In the genomic region with DNA sequence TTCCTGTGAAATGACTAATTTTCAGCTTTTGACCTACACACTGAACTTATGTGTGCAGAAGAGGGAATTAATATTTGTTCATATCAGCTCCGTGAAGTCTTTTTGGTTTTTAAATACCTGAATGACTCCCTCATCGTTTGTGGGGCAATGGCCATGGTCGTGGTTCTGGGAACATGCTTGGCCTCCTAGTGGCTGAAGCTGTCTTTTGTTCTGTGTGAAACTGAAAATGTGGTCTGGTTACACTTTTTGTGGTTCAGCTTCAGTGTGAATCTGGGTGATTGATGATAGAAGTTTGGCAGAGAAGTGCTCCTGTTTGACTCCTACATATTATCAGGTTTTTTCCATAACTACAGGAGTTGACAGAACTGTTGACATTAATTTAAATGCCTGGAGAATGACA, we compare ENCODE assay signal across 9 cellular contexts.
DNase-seq lines count a peak whose midpoint lies in the region; ATAC-seq, FAIRE-seq and TF ChIP-seq lines count a peak whose summit lies in the region.
"Had no signal": no experiment of that assay in that cellular context is flagged by ENCODE, and none has a peak within 500 bp of the region (broad histone marks: within the 10 kb centered on the region; RNA-seq: fewer than 3 reads in every experiment).

No MANE protein-coding gene starts in this region.

- ATAC-seq in GM19023 (IDR thresholded peaks at IDR 0.05; ENCODE audit: unreplicated experiment) (peak; percentile 70), HG02884 (IDR thresholded peaks at IDR 0.05; ENCODE audit: unreplicated experiment) (peak; percentile 85), left cardiac atrium (no peak)

- WGBS in esophagus muscularis mucosa = 62% methylated on average over 3 of the region's 3 CpGs

- CTCF ChIA-PET in activated CD4-positive, alpha-beta memory T cell treated with anti-CD3 and anti-CD28 coated beads for 36 hours (lab: Charles Lee) = no interaction called here

- H3K27me3 ChIP-seq in esophagus muscularis mucosa = no peaks in the 10 kb centered on the region

- no peak overlapping the region for H3K27ac Mint-ChIP-seq in activated CD4-positive, alpha-beta memory T cell treated with anti-CD3 and anti-CD28 coated beads for 36 hours
- H3K27ac Mint-ChIP-seq: memory B cell had no signal

- peak; percentile 91 for FAIRE-seq in RCC 7860 (lab: Jason Lieb, UNC)

- H3K9me3 Mint-ChIP-seq in activated CD4-positive, alpha-beta memory T cell treated with anti-CD3 and anti-CD28 coated beads for 36 hours = no peaks in the 10 kb centered on the region
- H3K9me3 Mint-ChIP-seq: memory B cell had no signal

- no peak for TF ChIP-seq CTCF in esophagus muscularis mucosa (IDR thresholded peaks at IDR 0.05)

- intact Hi-C loops in esophagus muscularis mucosa (cut with DNase I) = no loop called here
- intact Hi-C loops in left cardiac atrium (cut with DNase I) = no loop called here
- intact Hi-C loops in activated CD4-positive, alpha-beta memory T cell treated with anti-CD3 and anti-CD28 coated beads for 36 hours (cut with micrococcal nuclease) = no loop called here

- H3K4me3 Mint-ChIP-seq in activated CD4-positive, alpha-beta memory T cell treated with anti-CD3 and anti-CD28 coated beads for 36 hours = no peak overlapping the region
- H3K4me3 Mint-ChIP-seq: memory B cell had no signal

- H3K36me3 ChIP-seq in esophagus muscularis mucosa = no peaks in the 10 kb centered on the region

- H3K36me3 Mint-ChIP-seq in activated CD4-positive, alpha-beta memory T cell treated with anti-CD3 and anti-CD28 coated beads for 36 hours = no peaks in the 10 kb centered on the region
- H3K36me3 Mint-ChIP-seq: memory B cell had no signal

- H3K4me3 ChIP-seq in esophagus muscularis mucosa = no peak overlapping the region

- H3K27ac ChIP-seq in esophagus muscularis mucosa (replicated peaks in 1 of 4) = no peak overlapping the region

- no peak for TF ChIP-seq EP300 in esophagus muscularis mucosa (IDR thresholded peaks at IDR 0.05)

- DNase-seq in RCC 7860 (ENCODE audit: low spot score) = peak; percentile 84
- DNase-seq in non-pigmented ciliary epithelial cell (ENCODE audit: low read depth) = peak; percentile 77
- no peak for DNase-seq in esophagus muscularis mucosa (ENCODE audit: extremely low spot score)
- DNase-seq in activated CD4-positive, alpha-beta T cell treated with anti-CD3 and anti-CD28 coated beads for 48 hours = no peak
- DNase-seq in left cardiac atrium = no peak
- no peak for DNase-seq in activated CD4-positive, alpha-beta memory T cell treated with anti-CD3 and anti-CD28 coated beads for 36 hours

- no peaks in the 10 kb centered on the region for H3K4me1 Mint-ChIP-seq in activated CD4-positive, alpha-beta memory T cell treated with anti-CD3 and anti-CD28 coated beads for 36 hours (ENCODE audit: low read depth)
- H3K4me1 Mint-ChIP-seq: memory B cell had no signal

- H3K9me3 ChIP-seq in esophagus muscularis mucosa = no peaks in the 10 kb centered on the region

- H3K4me1 ChIP-seq in esophagus muscularis mucosa = no peaks in the 10 kb centered on the region

- TF ChIP-seq POLR2A in esophagus muscularis mucosa (IDR thresholded peaks at IDR 0.05; ENCODE audit: low read depth) = no peak

- POLR2A ChIA-PET in activated CD4-positive, alpha-beta memory T cell treated with anti-CD3 and anti-CD28 coated beads for 36 hours (lab: Charles Lee) = no interaction called here

- no peaks in the 10 kb centered on the region for H3K27me3 Mint-ChIP-seq in activated CD4-positive, alpha-beta memory T cell treated with anti-CD3 and anti-CD28 coated beads for 36 hours
- H3K27me3 Mint-ChIP-seq: memory B cell had no signal

Comparison
In these comparisons a context has a peak if more than half of its experiments do, and no peak if none do; other contexts are left out.
1. ATAC-seq: peak in GM19023 (single experiment) and HG02884 (single experiment); none in left cardiac atrium (0 of 2).
2. DNase-seq: peak in RCC 7860 (single experiment) and non-pigmented ciliary epithelial cell (single experiment); none in esophagus muscularis mucosa (single experiment), activated CD4-positive, alpha-beta T cell treated with anti-CD3 and anti-CD28 coated beads for 48 hours (single experiment), left cardiac atrium (single experiment) and activated CD4-positive, alpha-beta memory T cell treated with anti-CD3 and anti-CD28 coated beads for 36 hours (single experiment).